ENCODE assay signal across 11 cellular contexts in the genomic region with DNA sequence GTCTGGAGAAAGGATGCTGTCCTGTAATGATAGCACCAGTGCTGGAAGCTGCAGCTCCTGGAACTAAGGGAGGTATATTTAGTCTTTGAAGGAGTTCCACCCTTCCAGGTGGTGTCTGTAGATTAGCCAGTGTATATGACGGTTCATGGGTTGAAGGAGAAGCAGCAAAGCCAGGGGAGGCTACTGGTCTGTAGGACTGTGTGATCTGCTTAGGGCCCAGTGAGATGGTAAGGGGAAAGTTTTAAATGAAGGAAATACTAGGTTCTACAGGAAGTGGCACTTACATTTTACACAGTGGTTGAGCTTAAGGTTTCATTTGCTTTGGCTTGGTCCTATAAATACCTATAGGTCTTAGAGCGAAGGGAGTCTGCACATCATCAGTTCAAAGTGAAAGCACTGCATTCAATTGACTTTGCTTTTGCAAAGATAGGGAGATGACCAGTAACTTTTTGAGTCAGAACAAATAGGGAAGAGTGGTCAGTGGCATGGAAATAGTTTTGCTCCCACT. TPM values are rescaled to one million over a fixed set of nuclear protein-coding genes. Genes with fewer than 3 reads are reported as not detected.
A peak's percentile ranks its signal among the peaks of the same experiment; 100 is the strongest.
DNase-seq lines count a peak whose midpoint lies in the region; ATAC-seq, FAIRE-seq and TF ChIP-seq lines count a peak whose summit lies in the region.
"Had no signal": no experiment of that assay in that cellular context is flagged by ENCODE, and none has a peak within 500 bp of the region (broad histone marks: within the 10 kb centered on the region; RNA-seq: fewer than 3 reads in every experiment).

No MANE protein-coding gene starts in this region.

- CTCF ChIA-PET in K562 (lab: Yijun Ruan, JAX; ENCODE audit: low intra/inter-chr PET ratio): no interaction called here

- ATAC-seq in GM21390 (IDR thresholded peaks at IDR 0.05; ENCODE audit: unreplicated experiment) (peak; percentile 75), HG03342 (IDR thresholded peaks at IDR 0.05; ENCODE audit: unreplicated experiment) (peak; percentile 81), K562 (peak; percentile 55), left ventricle myocardium superior (no peak)
- ATAC-seq: right lobe of liver had no signal

- FAIRE-seq in GM18507 (lab: Jason Lieb, UNC) (peak; percentile 92), K562 (lab: Jason Lieb, UNC) (peak; percentile 78)

- 36% methylated on average over 2 of the region's 2 CpGs for WGBS in K562 (ENCODE audit: insufficient coverage, low coverage, missing lambda C conversion rate)
- 81 to 85% (median 85%) methylated on average over 2 of the region's 2 CpGs for WGBS in ovary, 3 donors

- H3K27ac ChIP-seq in K562 (ENCODE audit: extremely low read depth, low read depth, low read length): peak overlapping the region; percentile 26
- H3K27ac ChIP-seq in ovary: no peak overlapping the region
- H3K27ac ChIP-seq: right lobe of liver had no signal

- H3K9me1 ChIP-seq in K562 (ENCODE audit: control insufficient read depth, insufficient read depth, low read length): peaks cover 14% of the 10 kb centered on the region

- H3K79me2 ChIP-seq in K562 (ENCODE audit: control insufficient read depth, insufficient read depth, low read length): peaks cover 68% of the 10 kb centered on the region

- in situ Hi-C loops in K562 (cut with MboI): loop anchor here (10.0 kb wide), 1 partner anchor 264 kb away; no protein-coding TSS in a partner anchor

- no peak overlapping the region for H2AFZ ChIP-seq in K562 (ENCODE audit: low read depth, low read length)

- H3K4me3 ChIP-seq in K562 (no peak overlapping the region), ovary (no peak overlapping the region)
- H3K4me3 ChIP-seq: right lobe of liver had no signal

- no peak overlapping the region; a peak in 1 of 4 replicates for H3K9ac ChIP-seq in K562 (ENCODE audit: insufficient read depth in 1 of 2, low read depth in 2 of 2, low read length in 2 of 2)

- H4K20me1 ChIP-seq in K562 (replicated peaks; ENCODE audit: control insufficient read depth, insufficient read depth, low read length): peaks cover 27% of the 10 kb centered on the region

- peak overlapping the region; percentile 42 for H3K4me2 ChIP-seq in K562 (ENCODE audit: insufficient read depth, low read length)

- TF ChIP-seq POLR2A in K562 (conservative IDR thresholded peaks at IDR 0.05): no peak
- TF ChIP-seq POLR2A in ovary (IDR thresholded peaks at IDR 0.05): no peak

- POLR2A ChIA-PET in K562 (lab: Yijun Ruan, JAX): interaction anchor here (0.6 to 1.7 kb wide), 4 partner anchors 9 to 40 kb away, joined by 3 to 8 read pairs (median 4); a partner anchor contains a TSS

- DNase-seq in GM18507 (ENCODE audit: extremely low spot score, insufficient read length, low read depth) (peak; percentile 50), K562 (ENCODE audit: extremely low read depth in 1 of 4, low spot score in 3 of 4) (peak; percentile 66 to 90 (median 78)), ovary (no peak), left ventricle myocardium superior (no peak), GDM1 (lab: John Stamatoyannopoulos, UW) (no peak)
- no peak for DNase-seq in NK-92 treated with Interleukin-12 subunit alpha and Interleukin-12 subunit beta, amount 100 ng/mL, for 24 hours (lab: John Stamatoyannopoulos, UW)
- DNase-seq: activated gamma-delta T cell treated with Interleukin-2 at 50 U/mL for 16 hours, NCI-H510A, right lobe of liver had no signal

- TF ChIP-seq RAD21 in K562 (CRISPR knock-in tag; conservative IDR thresholded peaks at IDR 0.05 in 1 of 2, IDR thresholded peaks at IDR 0.05 in 1 of 2): no peak

- no peak for TF ChIP-seq CTCF in K562 (IDR thresholded peaks at IDR 0.05 in 2 of 3, conservative IDR thresholded peaks at IDR 0.05 in 1 of 3; ENCODE audit: insufficient read depth in 2 of 3, low read depth in 1 of 3, low read length in 3 of 3)
- no peak for TF ChIP-seq CTCF in ovary (IDR thresholded peaks at IDR 0.05)

- peaks cover 41 to 51% of the 10 kb centered on the region in 2 experiments for H3K4me1 ChIP-seq in K562 (replicated peaks in 1 of 2; ENCODE audit: control insufficient read depth in 2 of 2, insufficient read depth in 2 of 2, low read length in 2 of 2)
- peaks cover 10% of the 10 kb centered on the region for H3K4me1 ChIP-seq in ovary (ENCODE audit: insufficient read depth)

- peak; percentile 68; the same call in 1 of the 2 replicates for TF ChIP-seq EP300 in K562 (IDR thresholded peaks at IDR 0.05; ENCODE audit: low read length)
- TF ChIP-seq EP300 in ovary (IDR thresholded peaks at IDR 0.05): no peak

- intact Hi-C loops in K562 (cut with micrococcal nuclease): loop anchor here (10.0 kb wide), 1 partner anchor 1066 kb away; a partner anchor contains a TSS
- intact Hi-C loops in ovary (cut with DNase I): loop anchor here in 1 of 4 donors (10.0 kb wide), 1 partner anchor 944 kb away; no protein-coding TSS in a partner anchor
- intact Hi-C loops in left ventricle myocardium superior (cut with micrococcal nuclease): no loop called here

- H3K9me3 ChIP-seq in K562 (replicated peaks; ENCODE audit: control insufficient read depth, insufficient read depth, low read depth, low read length): no peaks in the 10 kb centered on the region
- no peaks in the 10 kb centered on the region for H3K9me3 ChIP-seq in ovary
- H3K9me3 ChIP-seq: right lobe of liver had no signal

- H3K36me3 ChIP-seq in K562 (ENCODE audit: control insufficient read depth, insufficient read depth, low read length): peaks cover 58% of the 10 kb centered on the region
- no peaks in the 10 kb centered on the region for H3K36me3 ChIP-seq in ovary

- H3K27me3 ChIP-seq in K562 (ENCODE audit: control insufficient read depth in 2 of 2, insufficient read depth in 2 of 2, low read length in 2 of 2) (no peaks in the 10 kb centered on the region), ovary (no peaks in the 10 kb centered on the region)
- H3K27me3 ChIP-seq: right lobe of liver had no signal

- no TSS peak for BruUV-seq in K562 (replicated peaks; lab: Mats Ljungman, UMichigan)

RNA-seq across cellular contexts. Expression of a gene that starts 5.6 kb away (rescaled TPM):
- total RNA-seq in K562 (2011; cell fraction: chromatin; rRNA removed; ENCODE audit: low replicate concordance): 16.1 and 20.6 TPM in 2 replicates
- total RNA-seq in K562 (2011; cell fraction: nucleolus; rRNA removed): 19.9 and 21.8 TPM in 2 replicates
- total RNA-seq in K562 (2011; cell fraction: nucleoplasm; rRNA removed): 17.0 and 18.6 TPM in 2 replicates
- total RNA-seq in K562 (2014; rRNA removed) (26.9 and 33.1 TPM in 2 replicates), K562 (2014; rRNA removed; fragmentation: Illumina TruSeq; extraction: Trizol) (26.6 and 28.6 TPM in 2 replicates), K562 (2015; rRNA removed; fragmentation: Illumina TruSeq; extraction: Trizol) (30.6 and 31.8 TPM in 2 replicates), K562 (2021) (37.5 and 39.5 TPM in 2 replicates), ovary (10 to 100 TPM; 28.8 to 38.6 (median 33.9) TPM), left ventricle myocardium superior (15.4 TPM)
- polyA plus RNA-seq in K562 (2011; rRNA removed) (50.9 and 51.1 TPM in 2 replicates), K562 (2014; fragmentation: Illumina TruSeq; extraction: Trizol) (38.3 and 39.1 TPM in 2 replicates), K562 (2014; fragmentation: Nextera tagmentation; extraction: Ambion mirVana) (10 to 100 TPM; 13.5 to 16.5 TPM), K562 (2014; rRNA removed) (44.0 and 48.2 TPM in 2 replicates), ovary (10 to 100 TPM; 48.1 to 70.5 TPM)
- 49.2 and 60.7 TPM in 2 replicates for polyA plus RNA-seq in K562 (2011; cell fraction: cytosol; rRNA removed)
- polyA plus RNA-seq in K562 (2011; cell fraction: nucleus; rRNA removed): 56.5 and 63.0 TPM in 2 replicates
- 33.9 and 36.0 TPM in 2 replicates for polyA plus RNA-seq in K562 (2012)
- polyA minus RNA-seq in K562 (2011; rRNA and poly(A)+ RNA removed): 38.9 and 43.8 TPM in 2 replicates
- 23.8 and 29.4 TPM in 2 replicates for polyA minus RNA-seq in K562 (2011; cell fraction: cytosol; rRNA and poly(A)+ RNA removed)
- 11.4 and 19.7 TPM in 2 replicates for polyA minus RNA-seq in K562 (2011; cell fraction: nucleus; rRNA and poly(A)+ RNA removed)

RNA-seq across cellular contexts. Expression of a gene that starts 17.7 kb away (rescaled TPM):
- 667 and 738 TPM in 2 replicates for total RNA-seq in K562 (2011; cell fraction: chromatin; rRNA removed; ENCODE audit: low replicate concordance)
- total RNA-seq in K562 (2011; cell fraction: nucleolus; rRNA removed): 932 and 1,080 TPM in 2 replicates
- total RNA-seq in K562 (2011; cell fraction: nucleoplasm; rRNA removed): 1,386 and 2,499 TPM in 2 replicates
- total RNA-seq in K562 (2014; rRNA removed) (2,954 and 3,368 TPM in 2 replicates), K562 (2014; rRNA removed; fragmentation: Illumina TruSeq; extraction: Trizol) (2,627 and 2,725 TPM in 2 replicates), K562 (2015; rRNA removed; fragmentation: Illumina TruSeq; extraction: Trizol) (2,157 and 2,290 TPM in 2 replicates), K562 (2021) (2,714 and 2,919 TPM in 2 replicates), ovary (1,000 to 10,000 TPM; 1,337 to 2,779 (median 1,617) TPM), left ventricle myocardium superior (372 TPM)
- polyA plus RNA-seq in K562 (2011; rRNA removed) (4,272 and 5,659 TPM in 2 replicates), K562 (2014; fragmentation: Illumina TruSeq; extraction: Trizol) (3,113 and 3,517 TPM in 2 replicates), K562 (2014; fragmentation: Nextera tagmentation; extraction: Ambion mirVana) (1,000 to 10,000 TPM; 2,672 to 2,730 TPM), K562 (2014; rRNA removed) (3,291 and 3,996 TPM in 2 replicates), ovary (1,000 to 10,000 TPM; 1,695 to 2,321 TPM)
- polyA plus RNA-seq in K562 (2011; cell fraction: cytosol; rRNA removed): 6,070 and 7,346 TPM in 2 replicates
- polyA plus RNA-seq in K562 (2011; cell fraction: nucleus; rRNA removed): 1,863 and 2,598 TPM in 2 replicates
- polyA plus RNA-seq in K562 (2012): 2,505 and 3,684 TPM in 2 replicates
- polyA minus RNA-seq in K562 (2011; rRNA and poly(A)+ RNA removed): 2,013 and 2,369 TPM in 2 replicates
- 890 and 971 TPM in 2 replicates for polyA minus RNA-seq in K562 (2011; cell fraction: cytosol; rRNA and poly(A)+ RNA removed)
- polyA minus RNA-seq in K562 (2011; cell fraction: nucleus; rRNA and poly(A)+ RNA removed): 389 and 699 TPM in 2 replicates

RNA-seq across cellular contexts. Expression of a gene that starts 59.3 kb away (rescaled TPM):
- total RNA-seq in K562 (2011; cell fraction: chromatin; rRNA removed; ENCODE audit: low replicate concordance): not detected in 2 replicates
- not detected in 2 replicates for total RNA-seq in K562 (2011; cell fraction: nucleolus; rRNA removed)
- total RNA-seq in K562 (2011; cell fraction: nucleoplasm; rRNA removed): not detected in 2 replicates
- total RNA-seq in K562 (2014; rRNA removed) (not detected in 2 replicates), K562 (2014; rRNA removed; fragmentation: Illumina TruSeq; extraction: Trizol) (not detected in 2 replicates), K562 (2015; rRNA removed; fragmentation: Illumina TruSeq; extraction: Trizol) (not detected in 2 replicates), K562 (2021) (not detected in 2 replicates), ovary (not detected), left ventricle myocardium superior (not detected)
- polyA plus RNA-seq in K562 (2011; rRNA removed) (not detected in 2 replicates), K562 (2014; fragmentation: Illumina TruSeq; extraction: Trizol) (not detected in 2 replicates), K562 (2014; fragmentation: Nextera tagmentation; extraction: Ambion mirVana) (not detected), K562 (2014; rRNA removed) (not detected in 2 replicates), ovary (under 1 TPM in 1 of 2 donors, not detected in 1; 0.23 TPM)
- polyA plus RNA-seq in K562 (2011; cell fraction: cytosol; rRNA removed): 0.04 TPM in 1 of 2 replicates, not detected in the other
- not detected in 2 replicates for polyA plus RNA-seq in K562 (2011; cell fraction: nucleus; rRNA removed)
- 0.09 TPM in 1 of 2 replicates, not detected in the other for polyA plus RNA-seq in K562 (2012)
- polyA minus RNA-seq in K562 (2011; rRNA and poly(A)+ RNA removed): not detected in 2 replicates
- not detected in 2 replicates for polyA minus RNA-seq in K562 (2011; cell fraction: cytosol; rRNA and poly(A)+ RNA removed)
- not detected in 2 replicates for polyA minus RNA-seq in K562 (2011; cell fraction: nucleus; rRNA and poly(A)+ RNA removed)
- total RNA-seq: right lobe of liver had no signal

Comparison
In these comparisons a context has a peak if more than half of its experiments do, and no peak if none do; other contexts are left out.
1. DNase-seq: peak in GM18507 (single experiment) and K562 (4 of 4); none in NK-92 treated with Interleukin-12 subunit alpha and Interleukin-12 subunit beta, amount 100 ng/mL, for 24 hours (single experiment), ovary (0 of 5), left ventricle myocardium superior (single experiment) and GDM1 (single experiment).